Comparison of ENCODE assay signal across 8 cellular contexts in genomic region chr3:32685604-32686185, GRCh38. TPM values are rescaled to one million over a fixed set of nuclear protein-coding genes. Genes with fewer than 3 reads are reported as not detected.
DNase-seq lines count a peak whose midpoint lies in the region; ATAC-seq and TF ChIP-seq lines count a peak whose summit lies in the region.

No MANE protein-coding gene starts in this region.

- peak overlapping the region; percentile 98 for H3K4me3 ChIP-seq in HL-60 (replicated peaks; ENCODE audit: insufficient read depth, low read length)
- peak overlapping the region; percentile 33 to 86 (median 85) for H3K4me3 ChIP-seq in thyroid gland (replicated peaks in 1 of 3)

- intact Hi-C loops in thyroid gland (cut with DNase I), result no loop called here

- DNase-seq in activated T-cell treated with anti-CD3 and anti-CD28 coated beads, Interleukin-2, amount 50 U/mL, for 4 hours, result no peak
- DNase-seq in activated T-cell treated with anti-CD3 and anti-CD28 coated beads, Interleukin-2, amount 50 U/mL, for 1 hour, result no peak
- DNase-seq in HL-60 (ENCODE audit: low read depth in 1 of 2, low spot score in 1 of 2) (peak in 1 of 2 experiments; percentile 3), left lobe of liver (ENCODE audit: low spot score) (no peak), thyroid gland (peak in 1 of 2 donors; percentile 3), iPS-NIHi7 (ENCODE audit: extremely low spot score) (no peak)

- peaks cover 13 to 15% of the 10 kb centered on the region in 2 donors for H3K4me1 ChIP-seq in thyroid gland

- no peaks in the 10 kb centered on the region for H3K9me3 Mint-ChIP-seq in activated T-cell treated with anti-CD3 and anti-CD28 coated beads, Interleukin-2, amount 50 U/mL, for 4 hours

- H3K27ac ChIP-seq in HL-60 (replicated peaks), result peak overlapping the region; percentile 79
- H3K27ac ChIP-seq in angular gyrus (ENCODE audit: low read depth, low read length), result peak overlapping the region; percentile 55
- peak overlapping the region in 2 of 3 donors; percentile 28 to 76 for H3K27ac ChIP-seq in thyroid gland

- peaks cover 32% of the 10 kb centered on the region for H3K4me1 Mint-ChIP-seq in activated T-cell treated with anti-CD3 and anti-CD28 coated beads, Interleukin-2, amount 50 U/mL, for 4 hours (ENCODE audit: low read depth)

- no peaks in the 10 kb centered on the region for H3K27me3 ChIP-seq in HL-60 (ENCODE audit: insufficient read depth, poor library complexity, severe bottlenecking)
- H3K27me3 ChIP-seq in thyroid gland, result no peaks in the 10 kb centered on the region

- no peak for ATAC-seq in activated T-cell treated with anti-CD3 and anti-CD28 coated beads, Interleukin-2, amount 50 U/mL, for 4 hours
- ATAC-seq in left lobe of liver (peak; percentile 1), GM21786 (IDR thresholded peaks at IDR 0.05; ENCODE audit: unreplicated experiment) (no peak)

- WGBS in thyroid gland, 2 donors, result 11% methylated on average over 16 to 18 of the region's 20 CpGs

- peaks cover 7% of the 10 kb centered on the region for H3K36me3 Mint-ChIP-seq in activated T-cell treated with anti-CD3 and anti-CD28 coated beads, Interleukin-2, amount 50 U/mL, for 4 hours (ENCODE audit: insufficient read depth)

- peak overlapping the region; percentile 94 for H3K4me3 Mint-ChIP-seq in activated T-cell treated with anti-CD3 and anti-CD28 coated beads, Interleukin-2, amount 50 U/mL, for 4 hours

- no peaks in the 10 kb centered on the region for H3K36me3 ChIP-seq in thyroid gland

- TF ChIP-seq CTCF in HL-60 (IDR thresholded peaks at IDR 0.05; ENCODE audit: insufficient read depth, low read length), result no peak
- TF ChIP-seq CTCF in thyroid gland (IDR thresholded peaks at IDR 0.05), result no peak

- no peaks in the 10 kb centered on the region for H3K9me3 ChIP-seq in thyroid gland

- no peaks in the 10 kb centered on the region for H3K27me3 Mint-ChIP-seq in activated T-cell treated with anti-CD3 and anti-CD28 coated beads, Interleukin-2, amount 50 U/mL, for 4 hours (ENCODE audit: low read depth)

- TF ChIP-seq POLR2A in thyroid gland (IDR thresholded peaks at IDR 0.05), result no peak

RNA-seq across cellular contexts. Expression of gene CNOT10, which starts 0.7 kb away (rescaled TPM):
- 10 to 100 TPM; 48.3 to 50.1 (median 48.6) TPM for total RNA-seq in activated T-cell treated with anti-CD3 and anti-CD28 coated beads, Interleukin-2, amount 50 U/mL, for 4 hours
- total RNA-seq in left lobe of liver (10.5 TPM), thyroid gland (10 to 100 TPM; 23.6 to 28.2 (median 26.8) TPM)
